8 cellular contexts compared by ENCODE assay signal in genomic region chr11:64185323-64186204, GRCh38. TPM values are rescaled to one million over a fixed set of nuclear protein-coding genes. Genes with fewer than 3 reads are reported as not detected.
DNase-seq lines count a peak whose midpoint lies in the region; ATAC-seq and TF ChIP-seq lines count a peak whose summit lies in the region.

Gene STIP1 (plus strand): TSS chr11:64186171. CDS start chr11:64186262, 91 bp downstream.

- peaks cover 23% of the 10 kb centered on the region for H3K4me1 Mint-ChIP-seq in progenitor cell of endocrine pancreas (ENCODE audit: low read depth)

- DNase-seq in GM13976 (ENCODE audit: low spot score) (peak; percentile 97), NCI-H146 treated with DMSO at 0.1 percent for 48 hours (lab: John Stamatoyannopoulos, UW; ENCODE audit: unreplicated experiment) (peak; percentile 99), amniotic epithelial cell (ENCODE audit: low read depth) (peak; percentile 100), left cardiac atrium (peak; percentile 99), progenitor cell of endocrine pancreas (ENCODE audit: low spot score, unreplicated experiment) (peak; percentile 98), ureter (ENCODE audit: low spot score) (peak; percentile 100)

- H3K27ac Mint-ChIP-seq in progenitor cell of endocrine pancreas, result peak within 1 kb of the TSS; percentile 98

- no peak within 1 kb of the TSS for H3K4me3 Mint-ChIP-seq in progenitor cell of endocrine pancreas (ENCODE audit: low read depth)

- TF ChIP-seq CTCF in GM13976 (IDR thresholded peaks at IDR 0.05; ENCODE audit: borderline replicate concordance, control extremely low read depth, extremely low read depth, insufficient read depth, missing control alignments), result peak; percentile 17
- peak; percentile 22 for TF ChIP-seq CTCF in progenitor cell of endocrine pancreas (IDR thresholded peaks at IDR 0.05; ENCODE audit: unreplicated experiment)

- peaks cover 4% of the 10 kb centered on the region for H3K36me3 Mint-ChIP-seq in progenitor cell of endocrine pancreas (ENCODE audit: insufficient read depth)

- H3K27me3 Mint-ChIP-seq in progenitor cell of endocrine pancreas, result no peaks in the 10 kb centered on the region

- in situ Hi-C loops in GM13976 (cut with MboI; ENCODE audit: low sequenced_read_pairs, unreplicated experiment), result no loop called here

- H3K9me3 Mint-ChIP-seq in progenitor cell of endocrine pancreas (ENCODE audit: low read depth), result no peaks in the 10 kb centered on the region

- intact Hi-C loops in T-helper 1 cell treated with Interleukin-12 subunit alpha and Interleukin-12 subunit beta and Interleukin-4 antibody, amounts not matched to agents 30 ng/mL and 1 ng/mL, for 36 hours (cut with micrococcal nuclease), result loop anchor here (1.0 to 10.0 kb wide), 17 partner anchors 20 to 1591 kb away; partner anchors contain the start of genes ATL3, BAD, BSCL2 and COX8A
- intact Hi-C loops in left cardiac atrium (cut with DNase I), result no loop called here

- ATAC-seq in HG02870 (IDR thresholded peaks at IDR 0.05; ENCODE audit: unreplicated experiment) (peak; percentile 84), left cardiac atrium (peak; percentile 91 to 92)

RNA-seq across cellular contexts. Expression of gene STIP1, which starts in this region (rescaled TPM):
- 253 and 255 TPM in 2 replicates for total RNA-seq in T-helper 1 cell treated with Interleukin-12 subunit alpha and Interleukin-12 subunit beta and Interleukin-4 antibody, amounts not matched to agents 30 ng/mL and 1 ng/mL, for 36 hours
- total RNA-seq in left cardiac atrium, result 100 to 1,000 TPM; 102 to 125 TPM
- 189 and 209 TPM in 2 replicates for total RNA-seq in progenitor cell of endocrine pancreas
- 119 TPM for total RNA-seq in ureter

Comparison
In these comparisons a context has a peak if more than half of its experiments do, and no peak if none do; other contexts are left out.
1. Peak in every context shown above with its lines: DNase-seq and ATAC-seq.